19 cellular contexts compared by ENCODE assay signal in the genomic region with DNA sequence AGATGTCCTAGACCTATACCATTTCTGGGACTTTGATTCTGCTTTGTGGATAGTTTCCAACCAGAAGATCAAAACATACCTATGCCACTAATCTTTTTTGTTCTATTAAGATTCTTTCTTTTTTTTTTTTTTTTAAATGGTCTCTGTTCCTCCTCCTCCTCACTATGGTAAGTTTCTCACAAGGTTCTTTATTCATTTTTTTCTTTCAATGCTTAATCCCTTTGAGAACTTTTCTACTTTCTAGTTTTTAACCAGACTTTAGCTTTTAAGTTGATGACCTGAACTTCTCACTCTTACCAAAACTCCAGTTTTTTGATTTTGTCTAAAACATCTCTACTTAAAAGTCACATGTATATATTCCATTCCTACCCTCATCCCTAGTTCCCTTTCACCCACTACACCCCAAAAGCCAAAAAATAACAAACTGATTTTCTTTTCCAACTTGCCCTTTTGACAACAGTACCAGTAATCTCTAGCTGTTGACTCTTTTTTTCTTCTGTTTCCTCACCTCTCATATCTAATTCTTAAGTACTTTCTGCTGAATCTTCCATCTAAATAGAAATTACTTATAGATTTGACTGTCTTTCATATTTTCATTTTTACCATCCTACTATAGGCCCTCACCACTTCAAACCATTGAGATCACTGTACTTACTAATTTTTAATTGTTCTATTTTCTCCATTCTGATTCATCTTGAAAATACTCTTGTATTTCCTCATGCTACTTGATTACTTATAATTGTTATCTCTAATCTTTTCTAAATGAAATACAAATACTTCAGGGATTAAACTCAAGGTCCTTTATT. TPM values are rescaled to one million over a fixed set of nuclear protein-coding genes. Genes with fewer than 3 reads are reported as not detected.
DNase-seq lines count a peak whose midpoint lies in the region; ATAC-seq and FAIRE-seq lines count a peak whose summit lies in the region.
"Had no signal": no experiment of that assay in that cellular context is flagged by ENCODE, and none has a peak within 500 bp of the region (broad histone marks: within the 10 kb centered on the region; RNA-seq: fewer than 3 reads in every experiment).

No MANE protein-coding gene starts in this region.

- H3K27ac Mint-ChIP-seq in activated CD4-positive, alpha-beta T cell treated with anti-CD3 and anti-CD28 coated beads, Interleukin-2, amount 10 ng/mL, durations not matched to agents 24 days and 14 days = peak overlapping the region; percentile 73
- H3K27ac Mint-ChIP-seq in activated T-helper 1 cell treated with anti-CD3 and anti-CD28 coated beads, Interleukin-12 subunit alpha, Interleukin-12 subunit beta, Interleukin-2, Interleukin-4 antibody, amounts not matched to agents 30 ng/mL and 10 ng/mL and 1 ng/mL, durations not matched to agents 14 hours and 24 hours and 36 hours = peak overlapping the region; percentile 88
- peak overlapping the region in 9 of 10 donors; percentile 11 to 85 (median 65) for H3K27ac Mint-ChIP-seq in naive thymus-derived CD8-positive, alpha-beta T cell

- no peaks in the 10 kb centered on the region for H3K9me3 Mint-ChIP-seq in activated CD4-positive, alpha-beta T cell treated with anti-CD3 and anti-CD28 coated beads, Interleukin-2, amount 10 ng/mL, durations not matched to agents 24 days and 14 days
- H3K9me3 Mint-ChIP-seq in activated T-helper 1 cell treated with anti-CD3 and anti-CD28 coated beads, Interleukin-12 subunit alpha, Interleukin-12 subunit beta, Interleukin-2, Interleukin-4 antibody, amounts not matched to agents 30 ng/mL and 10 ng/mL and 1 ng/mL, durations not matched to agents 14 hours and 24 hours and 36 hours = no peaks in the 10 kb centered on the region
- no peaks in the 10 kb centered on the region for H3K9me3 Mint-ChIP-seq in naive thymus-derived CD8-positive, alpha-beta T cell

- H3K27me3 Mint-ChIP-seq in activated CD4-positive, alpha-beta T cell treated with anti-CD3 and anti-CD28 coated beads, Interleukin-2, amount 10 ng/mL, durations not matched to agents 24 days and 14 days = no peaks in the 10 kb centered on the region
- no peaks in the 10 kb centered on the region for H3K27me3 Mint-ChIP-seq in activated T-helper 1 cell treated with anti-CD3 and anti-CD28 coated beads, Interleukin-12 subunit alpha, Interleukin-12 subunit beta, Interleukin-2, Interleukin-4 antibody, amounts not matched to agents 30 ng/mL and 10 ng/mL and 1 ng/mL, durations not matched to agents 14 hours and 24 hours and 36 hours (ENCODE audit: insufficient read depth)
- no peaks in the 10 kb centered on the region for H3K27me3 Mint-ChIP-seq in naive thymus-derived CD8-positive, alpha-beta T cell

- no peak for ATAC-seq in naive thymus-derived CD8-positive, alpha-beta T cell
- ATAC-seq: gastrocnemius medialis had no signal

- peaks cover 38% of the 10 kb centered on the region for H3K36me3 Mint-ChIP-seq in activated CD4-positive, alpha-beta T cell treated with anti-CD3 and anti-CD28 coated beads, Interleukin-2, amount 10 ng/mL, durations not matched to agents 24 days and 14 days (ENCODE audit: low read depth)
- H3K36me3 Mint-ChIP-seq in activated T-helper 1 cell treated with anti-CD3 and anti-CD28 coated beads, Interleukin-12 subunit alpha, Interleukin-12 subunit beta, Interleukin-2, Interleukin-4 antibody, amounts not matched to agents 30 ng/mL and 10 ng/mL and 1 ng/mL, durations not matched to agents 14 hours and 24 hours and 36 hours (ENCODE audit: low read depth) = peaks cover 32% of the 10 kb centered on the region
- H3K36me3 Mint-ChIP-seq in naive thymus-derived CD8-positive, alpha-beta T cell = peaks cover 6 to 58% (median 25%) of the 10 kb centered on the region in 3 donors

- DNase-seq in activated CD4-positive, alpha-beta T cell treated with anti-CD3 and anti-CD28 coated beads, Interleukin-2, amount 10 ng/mL, durations not matched to agents 24 days and 14 days = no peak
- DNase-seq in activated CD4-positive, alpha-beta T cell treated with anti-CD3 and anti-CD28 coated beads for 48 hours = no peak
- DNase-seq in GM19239 (ENCODE audit: insufficient read length, low spot score) (no peak), NCI-H1930 (lab: John Stamatoyannopoulos, UW) (no peak), SIG-M5 treated with dmso at 0.1 percent for 504 hours (lab: John Stamatoyannopoulos, UW; ENCODE audit: unreplicated experiment) (no peak), posterior cingulate gyrus (no peak)
- no peak for DNase-seq in activated T-helper 1 cell treated with anti-CD3 and anti-CD28 coated beads, Interleukin-12 subunit alpha, Interleukin-12 subunit beta, Interleukin-2, Interleukin-4 antibody, amounts not matched to agents 30 ng/mL and 10 ng/mL and 1 ng/mL, durations not matched to agents 14 hours and 24 hours and 36 hours (ENCODE audit: low spot score)
- no peak for DNase-seq in naive thymus-derived CD8-positive, alpha-beta T cell
- DNase-seq: activated CD4-positive, CD25-positive, alpha-beta regulatory T cell treated with anti-CD3 and anti-CD28 coated beads, Interleukin-2, amount 50 U/mL, for 72 hours; activated CD8-positive, alpha-beta memory T cell treated with anti-CD3 and anti-CD28 coated beads, Interleukin-2, amount 50 U/mL, for 48 hours; amniotic stem cell; BE2C; gastrocnemius medialis; GDM1; kidney; NCI-H748 treated with DMSO at 0.1 percent for 48 hours; upper lobe of right lung had no signal

- intact Hi-C loops in activated CD4-positive, alpha-beta T cell treated with anti-CD3 and anti-CD28 coated beads, Interleukin-2, amount 10 ng/mL, durations not matched to agents 24 days and 14 days (cut with micrococcal nuclease) = loop anchor here (10.0 kb wide), 3 partner anchors 181 to 469 kb away; partner anchors contain the start of genes CD53, LRIF1 and RAP1A
- intact Hi-C loops in activated T-helper 1 cell treated with anti-CD3 and anti-CD28 coated beads, Interleukin-12 subunit alpha, Interleukin-12 subunit beta, Interleukin-2, Interleukin-4 antibody, amounts not matched to agents 30 ng/mL and 10 ng/mL and 1 ng/mL, durations not matched to agents 14 hours and 24 hours and 36 hours (cut with micrococcal nuclease) = loop anchor here (10.0 kb wide), 1 partner anchor 271 kb away; the partner anchor contains the start of gene CD53
- intact Hi-C loops in posterior cingulate gyrus (cut with DNase I) = no loop called here

- POLR2A ChIA-PET in naive thymus-derived CD8-positive, alpha-beta T cell (lab: Charles Lee) = interaction anchor here (0.7 kb wide), 3 partner anchors 42 to 50 kb away, joined by 3 to 5 read pairs (median 4); no protein-coding TSS in a partner anchor

- FAIRE-seq in GM19239 (lab: Jason Lieb, UNC) = peak; percentile 71
- FAIRE-seq: H54, kidney had no signal

- H3K4me3 Mint-ChIP-seq in activated CD4-positive, alpha-beta T cell treated with anti-CD3 and anti-CD28 coated beads, Interleukin-2, amount 10 ng/mL, durations not matched to agents 24 days and 14 days = no peak overlapping the region
- H3K4me3 Mint-ChIP-seq in activated T-helper 1 cell treated with anti-CD3 and anti-CD28 coated beads, Interleukin-12 subunit alpha, Interleukin-12 subunit beta, Interleukin-2, Interleukin-4 antibody, amounts not matched to agents 30 ng/mL and 10 ng/mL and 1 ng/mL, durations not matched to agents 14 hours and 24 hours and 36 hours = no peak overlapping the region
- H3K4me3 Mint-ChIP-seq in naive thymus-derived CD8-positive, alpha-beta T cell = peak overlapping the region in 9 of 10 donors; percentile 8 to 59 (median 48)

- H3K4me1 Mint-ChIP-seq in activated CD4-positive, alpha-beta T cell treated with anti-CD3 and anti-CD28 coated beads, Interleukin-2, amount 10 ng/mL, durations not matched to agents 24 days and 14 days = peaks cover 50% of the 10 kb centered on the region
- peaks cover 68% of the 10 kb centered on the region for H3K4me1 Mint-ChIP-seq in activated T-helper 1 cell treated with anti-CD3 and anti-CD28 coated beads, Interleukin-12 subunit alpha, Interleukin-12 subunit beta, Interleukin-2, Interleukin-4 antibody, amounts not matched to agents 30 ng/mL and 10 ng/mL and 1 ng/mL, durations not matched to agents 14 hours and 24 hours and 36 hours (ENCODE audit: low read depth)
- H3K4me1 Mint-ChIP-seq in naive thymus-derived CD8-positive, alpha-beta T cell = peaks cover 41 to 88% (median 76%) of the 10 kb centered on the region in 4 donors

RNA-seq across cellular contexts. Expression of gene CEPT1, which starts 6.1 kb away (rescaled TPM):
- 32.4 and 32.9 TPM in 2 replicates for total RNA-seq in activated CD4-positive, alpha-beta T cell treated with anti-CD3 and anti-CD28 coated beads, Interleukin-2, amount 10 ng/mL, durations not matched to agents 24 days and 14 days
- 32.5 and 37.3 TPM in 2 replicates for total RNA-seq in activated T-helper 1 cell treated with anti-CD3 and anti-CD28 coated beads, Interleukin-12 subunit alpha, Interleukin-12 subunit beta, Interleukin-2, Interleukin-4 antibody, amounts not matched to agents 30 ng/mL and 10 ng/mL and 1 ng/mL, durations not matched to agents 14 hours and 24 hours and 36 hours
- total RNA-seq in naive thymus-derived CD8-positive, alpha-beta T cell = 10 to 100 TPM; 55.9 to 59.9 TPM
- 10 to 100 TPM; 18.0 to 28.6 (median 27.2) TPM for polyA plus RNA-seq in naive thymus-derived CD8-positive, alpha-beta T cell

RNA-seq across cellular contexts. Expression of gene DRAM2, which starts 6.3 kb away (rescaled TPM):
- 25.8 and 26.5 TPM in 2 replicates for total RNA-seq in activated CD4-positive, alpha-beta T cell treated with anti-CD3 and anti-CD28 coated beads, Interleukin-2, amount 10 ng/mL, durations not matched to agents 24 days and 14 days
- 24.0 and 26.6 TPM in 2 replicates for total RNA-seq in activated T-helper 1 cell treated with anti-CD3 and anti-CD28 coated beads, Interleukin-12 subunit alpha, Interleukin-12 subunit beta, Interleukin-2, Interleukin-4 antibody, amounts not matched to agents 30 ng/mL and 10 ng/mL and 1 ng/mL, durations not matched to agents 14 hours and 24 hours and 36 hours
- total RNA-seq in naive thymus-derived CD8-positive, alpha-beta T cell = 10 to 100 TPM; 50.5 to 51.3 TPM
- polyA plus RNA-seq in naive thymus-derived CD8-positive, alpha-beta T cell = 10 to 100 TPM; 84.3 to 95.3 (median 91.2) TPM

RNA-seq across cellular contexts. Expression of gene DENND2D, which starts 54.3 kb away (rescaled TPM):
- total RNA-seq in activated CD4-positive, alpha-beta T cell treated with anti-CD3 and anti-CD28 coated beads, Interleukin-2, amount 10 ng/mL, durations not matched to agents 24 days and 14 days = 175 and 180 TPM in 2 replicates
- total RNA-seq in activated T-helper 1 cell treated with anti-CD3 and anti-CD28 coated beads, Interleukin-12 subunit alpha, Interleukin-12 subunit beta, Interleukin-2, Interleukin-4 antibody, amounts not matched to agents 30 ng/mL and 10 ng/mL and 1 ng/mL, durations not matched to agents 14 hours and 24 hours and 36 hours = 205 and 206 TPM in 2 replicates
- 100 to 1,000 TPM; 274 to 289 TPM for total RNA-seq in naive thymus-derived CD8-positive, alpha-beta T cell
- polyA plus RNA-seq in naive thymus-derived CD8-positive, alpha-beta T cell = 100 to 1,000 TPM; 161 to 395 (median 225) TPM
- total RNA-seq: SJSA1 had no signal

Comparison
In these comparisons a context has a peak if more than half of its experiments do, and no peak if none do; other contexts are left out.
1. H3K4me3 Mint-ChIP-seq: peak in naive thymus-derived CD8-positive, alpha-beta T cell (9 of 10); none in activated CD4-positive, alpha-beta T cell treated with anti-CD3 and anti-CD28 coated beads, Interleukin-2, amount 10 ng/mL, durations not matched to agents 24 days and 14 days (single experiment) and activated T-helper 1 cell treated with anti-CD3 and anti-CD28 coated beads, Interleukin-12 subunit alpha, Interleukin-12 subunit beta, Interleukin-2, Interleukin-4 antibody, amounts not matched to agents 30 ng/mL and 10 ng/mL and 1 ng/mL, durations not matched to agents 14 hours and 24 hours and 36 hours (single experiment).
2. Peak in every context shown above with its lines, with median percentiles within 50 percentile points of each other: H3K27ac Mint-ChIP-seq.